Comparison of ENCODE assay signal across 12 cellular contexts in the genomic region with DNA sequence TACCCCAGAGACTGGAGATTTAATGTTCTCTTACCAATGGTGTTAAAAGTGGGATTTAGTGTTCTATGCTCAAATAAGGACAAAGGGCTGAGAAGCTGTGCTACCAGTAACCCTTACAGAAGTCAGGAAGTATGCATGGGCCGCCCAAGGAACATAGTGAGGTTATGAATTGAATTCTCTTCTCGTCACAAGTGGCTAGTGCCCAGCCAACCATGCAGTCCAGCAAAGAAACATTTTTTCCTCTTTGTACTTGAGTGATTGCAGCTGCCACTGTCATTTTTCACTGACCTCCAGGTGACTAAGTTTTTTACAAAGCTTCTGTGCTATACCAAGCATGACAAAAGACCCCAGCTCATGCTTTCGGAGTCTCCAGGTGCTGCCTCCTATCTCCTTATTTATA.
DNase-seq lines count a peak whose midpoint lies in the region; ATAC-seq lines count a peak whose summit lies in the region.
"Had no signal": no experiment of that assay in that cellular context is flagged by ENCODE, and none has a peak within 500 bp of the region (broad histone marks: within the 10 kb centered on the region; RNA-seq: fewer than 3 reads in every experiment).

No MANE protein-coding gene starts in this region.

- DNase-seq in iPS-NIHi11 (ENCODE audit: low spot score) = peak; percentile 41
- DNase-seq in T-helper 2 cell treated with Interferon-gamma antibody and Interleukin-4, amounts not matched to agents 5 μg/mL and 100 μg/mL, for 36 hours (ENCODE audit: low spot score) = no peak
- DNase-seq in stimulated activated CD4-positive, alpha-beta T cell treated with anti-CD3 and anti-CD28 coated beads, Interleukin-15, amount 100 ng/mL, for 24 hours = no peak
- no peak for DNase-seq in activated T-helper 1 cell treated with anti-CD3 and anti-CD28 coated beads, Interleukin-12 subunit alpha, Interleukin-12 subunit beta, Interleukin-2, Interleukin-4 antibody, amounts not matched to agents 30 ng/mL and 10 ng/mL and 1 ng/mL, durations not matched to agents 14 hours and 24 hours and 36 hours (ENCODE audit: low spot score)
- no peak for DNase-seq in medulla oblongata (ENCODE audit: extremely low spot score)
- DNase-seq: head of caudate nucleus, KBM-7, sigmoid colon, testis had no signal

- no peaks in the 10 kb centered on the region for H3K9me3 Mint-ChIP-seq in T-helper 2 cell treated with Interferon-gamma antibody and Interleukin-4, amounts not matched to agents 5 μg/mL and 100 μg/mL, for 36 hours
- H3K9me3 Mint-ChIP-seq in activated T-helper 1 cell treated with anti-CD3 and anti-CD28 coated beads, Interleukin-12 subunit alpha, Interleukin-12 subunit beta, Interleukin-2, Interleukin-4 antibody, amounts not matched to agents 30 ng/mL and 10 ng/mL and 1 ng/mL, durations not matched to agents 14 hours and 24 hours and 36 hours = no peaks in the 10 kb centered on the region

- no peak overlapping the region for H3K27ac Mint-ChIP-seq in T-helper 2 cell treated with Interferon-gamma antibody and Interleukin-4, amounts not matched to agents 5 μg/mL and 100 μg/mL, for 36 hours
- no peak overlapping the region for H3K27ac Mint-ChIP-seq in activated T-helper 1 cell treated with anti-CD3 and anti-CD28 coated beads, Interleukin-12 subunit alpha, Interleukin-12 subunit beta, Interleukin-2, Interleukin-4 antibody, amounts not matched to agents 30 ng/mL and 10 ng/mL and 1 ng/mL, durations not matched to agents 14 hours and 24 hours and 36 hours

- peak; percentile 91 for ATAC-seq in GM18499 (IDR thresholded peaks at IDR 0.05; ENCODE audit: insufficient read depth, unreplicated experiment)
- peak; percentile 88 for ATAC-seq in GM21528 (IDR thresholded peaks at IDR 0.05; ENCODE audit: low FRiP score, unreplicated experiment)
- ATAC-seq in HG03432 (IDR thresholded peaks at IDR 0.05; ENCODE audit: unreplicated experiment) = peak; percentile 95

- intact Hi-C loops in activated T-helper 1 cell treated with anti-CD3 and anti-CD28 coated beads, Interleukin-12 subunit alpha, Interleukin-12 subunit beta, Interleukin-2, Interleukin-4 antibody, amounts not matched to agents 30 ng/mL and 10 ng/mL and 1 ng/mL, durations not matched to agents 14 hours and 24 hours and 36 hours (cut with micrococcal nuclease) = no loop called here

- H3K27me3 Mint-ChIP-seq in T-helper 2 cell treated with Interferon-gamma antibody and Interleukin-4, amounts not matched to agents 5 μg/mL and 100 μg/mL, for 36 hours (ENCODE audit: low read depth) = no peaks in the 10 kb centered on the region
- H3K27me3 Mint-ChIP-seq in activated T-helper 1 cell treated with anti-CD3 and anti-CD28 coated beads, Interleukin-12 subunit alpha, Interleukin-12 subunit beta, Interleukin-2, Interleukin-4 antibody, amounts not matched to agents 30 ng/mL and 10 ng/mL and 1 ng/mL, durations not matched to agents 14 hours and 24 hours and 36 hours (ENCODE audit: insufficient read depth) = no peaks in the 10 kb centered on the region

- H3K4me1 Mint-ChIP-seq in T-helper 2 cell treated with Interferon-gamma antibody and Interleukin-4, amounts not matched to agents 5 μg/mL and 100 μg/mL, for 36 hours (ENCODE audit: low read depth) = no peaks in the 10 kb centered on the region
- no peaks in the 10 kb centered on the region for H3K4me1 Mint-ChIP-seq in activated T-helper 1 cell treated with anti-CD3 and anti-CD28 coated beads, Interleukin-12 subunit alpha, Interleukin-12 subunit beta, Interleukin-2, Interleukin-4 antibody, amounts not matched to agents 30 ng/mL and 10 ng/mL and 1 ng/mL, durations not matched to agents 14 hours and 24 hours and 36 hours (ENCODE audit: low read depth)

- no peak overlapping the region for H3K4me3 Mint-ChIP-seq in T-helper 2 cell treated with Interferon-gamma antibody and Interleukin-4, amounts not matched to agents 5 μg/mL and 100 μg/mL, for 36 hours
- no peak overlapping the region for H3K4me3 Mint-ChIP-seq in activated T-helper 1 cell treated with anti-CD3 and anti-CD28 coated beads, Interleukin-12 subunit alpha, Interleukin-12 subunit beta, Interleukin-2, Interleukin-4 antibody, amounts not matched to agents 30 ng/mL and 10 ng/mL and 1 ng/mL, durations not matched to agents 14 hours and 24 hours and 36 hours

- no peaks in the 10 kb centered on the region for H3K36me3 Mint-ChIP-seq in T-helper 2 cell treated with Interferon-gamma antibody and Interleukin-4, amounts not matched to agents 5 μg/mL and 100 μg/mL, for 36 hours (ENCODE audit: low read depth)
- H3K36me3 Mint-ChIP-seq in activated T-helper 1 cell treated with anti-CD3 and anti-CD28 coated beads, Interleukin-12 subunit alpha, Interleukin-12 subunit beta, Interleukin-2, Interleukin-4 antibody, amounts not matched to agents 30 ng/mL and 10 ng/mL and 1 ng/mL, durations not matched to agents 14 hours and 24 hours and 36 hours (ENCODE audit: low read depth) = no peaks in the 10 kb centered on the region
